19 cellular contexts compared by ENCODE assay signal in genomic region chr13:110114351-110114750, GRCh38.
"Had no signal": no experiment of that assay in that cellular context is flagged by ENCODE, and none has a peak within 500 bp of the region (broad histone marks: within the 10 kb centered on the region; RNA-seq: fewer than 3 reads in every experiment).

No MANE protein-coding gene starts in this region.

- ATAC-seq: activated CD4-positive, alpha-beta T cell treated with anti-CD3 and anti-CD28 coated beads for 36 hours; activated CD8-positive, alpha-beta T cell treated with anti-CD3 and anti-CD28 coated beads for 36 hours; left lobe of liver; sciatic nerve had no signal

- H3K9me3 ChIP-seq: colonic mucosa, transverse colon had no signal

- H3K4me1 ChIP-seq: colonic mucosa had no signal

- H3K36me3 ChIP-seq: colonic mucosa, transverse colon, WERI-Rb-1 had no signal

- FAIRE-seq: endothelial cell of umbilical vein, islet of Langerhans had no signal

- H3K27me3 ChIP-seq: colonic mucosa had no signal

- H3K27ac ChIP-seq: colonic mucosa, transverse colon, WERI-Rb-1 had no signal

- H3K4me3 Mint-ChIP-seq: activated CD4-positive, alpha-beta T cell treated with anti-CD3 and anti-CD28 coated beads for 36 hours; activated CD8-positive, alpha-beta T cell treated with anti-CD3 and anti-CD28 coated beads for 36 hours; activated naive CD4-positive, alpha-beta T cell treated with anti-CD3 and anti-CD28 coated beads for 36 hours; activated T-helper 1 cell treated with anti-CD3 and anti-CD28 coated beads, Interleukin-12 subunit alpha, Interleukin-12 subunit beta, Interleukin-2, Interleukin-4 antibody, amounts not matched to agents 30 ng/mL and 10 ng/mL and 1 ng/mL, durations not matched to agents 14 hours and 24 hours and 36 hours; nephron had no signal

- H3K4me3 ChIP-seq: colonic mucosa, transverse colon had no signal

- H3K9me3 Mint-ChIP-seq: activated CD8-positive, alpha-beta T cell treated with anti-CD3 and anti-CD28 coated beads for 36 hours; activated naive CD4-positive, alpha-beta T cell treated with anti-CD3 and anti-CD28 coated beads for 36 hours; activated T-helper 1 cell treated with anti-CD3 and anti-CD28 coated beads, Interleukin-12 subunit alpha, Interleukin-12 subunit beta, Interleukin-2, Interleukin-4 antibody, amounts not matched to agents 30 ng/mL and 10 ng/mL and 1 ng/mL, durations not matched to agents 14 hours and 24 hours and 36 hours; nephron had no signal

- DNase-seq: activated CD4-positive, alpha-beta T cell treated with anti-CD3 and anti-CD28 coated beads for 36 hours; activated CD8-positive, alpha-beta memory T cell treated with anti-CD3 and anti-CD28 coated beads, Interleukin-2, amount 50 U/mL, for 4 hours; activated CD8-positive, alpha-beta T cell treated with anti-CD3 and anti-CD28 coated beads for 36 hours; activated naive CD4-positive, alpha-beta T cell treated with anti-CD3 and anti-CD28 coated beads for 36 hours; caudate nucleus; colonic mucosa; mammary epithelial cell; occipital lobe; stimulated activated naive CD4-positive, alpha-beta T cell; substantia nigra; transverse colon; WERI-Rb-1 had no signal

- H3K27ac Mint-ChIP-seq: activated CD4-positive, alpha-beta T cell treated with anti-CD3 and anti-CD28 coated beads for 36 hours; activated CD8-positive, alpha-beta T cell treated with anti-CD3 and anti-CD28 coated beads for 36 hours; activated naive CD4-positive, alpha-beta T cell treated with anti-CD3 and anti-CD28 coated beads for 36 hours; activated T-helper 1 cell treated with anti-CD3 and anti-CD28 coated beads, Interleukin-12 subunit alpha, Interleukin-12 subunit beta, Interleukin-2, Interleukin-4 antibody, amounts not matched to agents 30 ng/mL and 10 ng/mL and 1 ng/mL, durations not matched to agents 14 hours and 24 hours and 36 hours; nephron; progenitor cell of endocrine pancreas had no signal
